In the genomic region with DNA sequence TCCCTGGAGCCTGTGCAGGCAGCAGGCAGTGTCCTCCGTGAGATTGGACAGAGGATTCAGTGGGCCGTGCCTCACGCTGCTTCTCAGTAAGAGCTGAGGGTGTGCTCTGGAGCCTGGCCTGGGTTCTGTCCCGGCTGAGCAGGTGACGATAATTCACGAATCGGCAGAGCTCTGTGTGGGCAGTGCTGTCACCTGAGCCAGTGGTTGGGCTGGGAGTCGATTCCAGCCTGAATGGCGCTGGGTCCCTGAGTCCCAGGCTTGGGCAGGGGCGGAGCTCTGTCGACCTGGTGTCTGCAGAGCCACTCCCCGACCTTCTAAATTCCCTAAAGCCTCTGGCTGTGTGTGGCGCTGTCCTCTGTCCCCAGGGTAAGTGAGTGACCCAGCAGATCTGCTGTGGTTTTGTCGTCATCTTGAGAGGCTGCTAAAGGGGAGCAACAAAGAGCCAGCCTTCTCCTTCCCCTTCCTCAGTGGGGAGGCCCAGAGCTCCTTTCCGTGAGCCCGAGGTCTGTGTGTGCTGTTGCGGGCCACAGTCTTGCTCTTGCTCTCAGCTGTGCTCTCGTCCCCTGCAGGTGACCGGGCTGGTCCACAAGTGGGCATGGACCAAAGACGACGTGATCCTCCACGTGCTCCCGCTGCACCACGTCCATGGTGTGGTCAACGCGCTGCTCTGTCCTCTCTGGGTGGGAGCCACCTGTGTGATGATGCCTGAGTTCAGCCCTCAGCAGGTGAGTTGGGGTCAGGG, we compare ENCODE assay signal across 15 cellular contexts. TPM values are rescaled to one million over a fixed set of nuclear protein-coding genes. Genes with fewer than 3 reads are reported as not detected.
A peak's percentile ranks its signal among the peaks of the same experiment; 100 is the strongest.
DNase-seq lines count a peak whose midpoint lies in the region; ATAC-seq, FAIRE-seq and TF ChIP-seq lines count a peak whose summit lies in the region.
"Had no signal": no experiment of that assay in that cellular context is flagged by ENCODE, and none has a peak within 500 bp of the region (broad histone marks: within the 10 kb centered on the region; RNA-seq: fewer than 3 reads in every experiment).

No MANE protein-coding gene starts in this region.

- DNase-seq in activated CD4-positive, alpha-beta T cell treated with anti-CD3 and anti-CD28 coated beads for 36 hours, result peak; percentile 38
- DNase-seq in activated CD4-positive, alpha-beta T cell treated with anti-CD3 and anti-CD28 coated beads for 4 hours, result no peak
- DNase-seq in DMS79 treated with DMSO at 0.1 percent for 48 hours (lab: John Stamatoyannopoulos, UW), result peak; percentile 67
- DNase-seq in activated CD8-positive, alpha-beta T cell treated with anti-CD3 and anti-CD28 coated beads for 36 hours, result no peak
- peak; percentile 40 for DNase-seq in mucosa of gallbladder (ENCODE audit: low spot score)
- no peak for DNase-seq in amniotic stem cell (lab: John Stamatoyannopoulos, UW)
- no peak for DNase-seq in HTR-8/SVneo (ENCODE audit: insufficient read length, low spot score)
- DNase-seq in vagina (ENCODE audit: extremely low spot score in 2 of 2), result no peak
- DNase-seq: CD8-positive, alpha-beta memory T cell; KG1; naive B cell; NCI-H1105; NCI-H226; psoas muscle; stimulated activated naive CD8-positive, alpha-beta T cell treated with anti-CD3 and anti-CD28 coated beads, Interleukin-15, Interleukin-2, amounts not matched to agents 100 U/mL and 50 U/mL, for 24 hours had no signal

- peaks cover 57% of the 10 kb centered on the region for H3K36me3 Mint-ChIP-seq in activated CD4-positive, alpha-beta T cell treated with anti-CD3 and anti-CD28 coated beads for 36 hours (ENCODE audit: low read depth)
- H3K36me3 Mint-ChIP-seq in activated CD8-positive, alpha-beta T cell treated with anti-CD3 and anti-CD28 coated beads for 36 hours (ENCODE audit: low read depth), result peaks cover 53% of the 10 kb centered on the region

- intact Hi-C loops in activated CD4-positive, alpha-beta T cell treated with anti-CD3 and anti-CD28 coated beads for 36 hours (cut with DNase I, micrococcal nuclease), result no loop called here
- intact Hi-C loops in activated CD8-positive, alpha-beta T cell treated with anti-CD3 and anti-CD28 coated beads for 36 hours (cut with micrococcal nuclease), result no loop called here
- intact Hi-C loops in vagina (cut with DNase I), result no loop called here

- FAIRE-seq in HTR-8/SVneo (lab: Jason Lieb, UNC), result no peak

- H3K4me1 ChIP-seq in vagina, result peaks cover 7% of the 10 kb centered on the region

- no peaks in the 10 kb centered on the region for H3K9me3 ChIP-seq in vagina
- H3K9me3 ChIP-seq: psoas muscle had no signal

- H3K27me3 Mint-ChIP-seq in activated CD4-positive, alpha-beta T cell treated with anti-CD3 and anti-CD28 coated beads for 36 hours, result no peaks in the 10 kb centered on the region
- H3K27me3 Mint-ChIP-seq in activated CD8-positive, alpha-beta T cell treated with anti-CD3 and anti-CD28 coated beads for 36 hours, result no peaks in the 10 kb centered on the region
- H3K27me3 Mint-ChIP-seq: CD8-positive, alpha-beta memory T cell; naive B cell had no signal

- no peak for TF ChIP-seq CTCF in activated CD8-positive, alpha-beta T cell treated with anti-CD3 and anti-CD28 coated beads for 36 hours (IDR thresholded peaks at IDR 0.05)
- TF ChIP-seq CTCF in vagina (IDR thresholded peaks at IDR 0.05), result no peak

- peaks cover 63% of the 10 kb centered on the region for H3K4me1 Mint-ChIP-seq in activated CD4-positive, alpha-beta T cell treated with anti-CD3 and anti-CD28 coated beads for 36 hours
- peaks cover 47% of the 10 kb centered on the region for H3K4me1 Mint-ChIP-seq in activated CD8-positive, alpha-beta T cell treated with anti-CD3 and anti-CD28 coated beads for 36 hours (ENCODE audit: low read depth)

- POLR2A ChIA-PET in activated CD4-positive, alpha-beta T cell treated with anti-CD3 and anti-CD28 coated beads for 36 hours (lab: Charles Lee), result no interaction called here
- POLR2A ChIA-PET in activated CD8-positive, alpha-beta T cell treated with anti-CD3 and anti-CD28 coated beads for 36 hours (lab: Charles Lee), result interaction anchor here (1.2 to 1.4 kb wide), 2 partner anchors 16 to 244 kb away, joined by 3 read pairs; no protein-coding TSS in a partner anchor

- no peaks in the 10 kb centered on the region for H3K27me3 ChIP-seq in vagina

- H3K36me3 ChIP-seq in vagina, result peaks cover 0 to 45% of the 10 kb centered on the region in 2 donors

- no peak for ATAC-seq in activated CD4-positive, alpha-beta T cell treated with anti-CD3 and anti-CD28 coated beads for 36 hours
- no peak for ATAC-seq in activated CD8-positive, alpha-beta T cell treated with anti-CD3 and anti-CD28 coated beads for 36 hours
- ATAC-seq: psoas muscle; stimulated activated naive CD8-positive, alpha-beta T cell treated with anti-CD3 and anti-CD28 coated beads, Interleukin-15, Interleukin-2, amounts not matched to agents 100 U/mL and 50 U/mL, for 24 hours had no signal

- no peak for TF ChIP-seq POLR2A in vagina (IDR thresholded peaks at IDR 0.05)

- H3K4me3 Mint-ChIP-seq in activated CD4-positive, alpha-beta T cell treated with anti-CD3 and anti-CD28 coated beads for 36 hours, result peak overlapping the region; percentile 12
- no peak overlapping the region for H3K4me3 Mint-ChIP-seq in activated CD8-positive, alpha-beta T cell treated with anti-CD3 and anti-CD28 coated beads for 36 hours

- CTCF ChIA-PET in activated CD4-positive, alpha-beta T cell treated with anti-CD3 and anti-CD28 coated beads for 36 hours (lab: Charles Lee), result interaction anchor here (1.2 kb wide), 1 partner anchor 13 kb away, joined by 3 read pairs; no protein-coding TSS in a partner anchor
- CTCF ChIA-PET in activated CD8-positive, alpha-beta T cell treated with anti-CD3 and anti-CD28 coated beads for 36 hours (lab: Charles Lee), result interaction anchor here (0.6 kb wide), 1 partner anchor 13 kb away, joined by 3 read pairs; no protein-coding TSS in a partner anchor

- H3K9me3 Mint-ChIP-seq in activated CD4-positive, alpha-beta T cell treated with anti-CD3 and anti-CD28 coated beads for 36 hours (ENCODE audit: low read depth), result no peaks in the 10 kb centered on the region
- H3K9me3 Mint-ChIP-seq in activated CD8-positive, alpha-beta T cell treated with anti-CD3 and anti-CD28 coated beads for 36 hours, result no peaks in the 10 kb centered on the region
- H3K9me3 Mint-ChIP-seq: CD8-positive, alpha-beta memory T cell; naive B cell had no signal

- H3K4me3 ChIP-seq in vagina, result no peak overlapping the region
- H3K4me3 ChIP-seq: psoas muscle had no signal

- peak overlapping the region; percentile 85 for H3K27ac Mint-ChIP-seq in activated CD4-positive, alpha-beta T cell treated with anti-CD3 and anti-CD28 coated beads for 36 hours
- peak overlapping the region; percentile 64 for H3K27ac Mint-ChIP-seq in activated CD8-positive, alpha-beta T cell treated with anti-CD3 and anti-CD28 coated beads for 36 hours

- H3K27ac ChIP-seq in vagina, result no peak overlapping the region
- H3K27ac ChIP-seq: psoas muscle had no signal

RNA-seq across cellular contexts. Expression of gene ACSF3, which starts 8.6 kb away (rescaled TPM):
- total RNA-seq in activated CD4-positive, alpha-beta T cell treated with anti-CD3 and anti-CD28 coated beads for 36 hours, result 10 to 100 TPM; 39.7 to 41.7 TPM
- total RNA-seq in activated CD8-positive, alpha-beta T cell treated with anti-CD3 and anti-CD28 coated beads for 36 hours, result 10 to 100 TPM; 44.6 to 45.9 TPM
- total RNA-seq in mucosa of gallbladder, result 63.4 TPM
- total RNA-seq in vagina, result 23.3 TPM

Comparison
In these comparisons a context has a peak if more than half of its experiments do, and no peak if none do; other contexts are left out.
1. DNase-seq: peak in activated CD4-positive, alpha-beta T cell treated with anti-CD3 and anti-CD28 coated beads for 36 hours (single experiment), DMS79 treated with DMSO at 0.1 percent for 48 hours (single experiment) and mucosa of gallbladder (single experiment); none in activated CD4-positive, alpha-beta T cell treated with anti-CD3 and anti-CD28 coated beads for 4 hours (0 of 2), activated CD8-positive, alpha-beta T cell treated with anti-CD3 and anti-CD28 coated beads for 36 hours (single experiment), amniotic stem cell (single experiment), HTR-8/SVneo (single experiment) and vagina (0 of 2).